In genomic region chr1:14003552-14003951, GRCh38 we compare ENCODE assay signal across 22 cellular contexts.
"Had no signal": no experiment of that assay in that cellular context is flagged by ENCODE, and none has a peak within 500 bp of the region (broad histone marks: within the 10 kb centered on the region; RNA-seq: fewer than 3 reads in every experiment).

No MANE protein-coding gene starts in this region.

- H3K4me1 ChIP-seq: esophagus muscularis mucosa, gastroesophageal sphincter, neural progenitor cell, right atrium auricular region, sigmoid colon, suprapubic skin, tibial artery, upper lobe of right lung, vagina had no signal

- H3K36me3 ChIP-seq: esophagus muscularis mucosa, gastroesophageal sphincter, neural progenitor cell, ovary, right atrium auricular region, sigmoid colon, suprapubic skin, tibial artery, upper lobe of right lung, vagina had no signal

- ATAC-seq: effector memory CD8-positive, alpha-beta T cell; gastroesophageal sphincter; left lobe of liver; mucosa of descending colon; natural killer cell treated with Interleukin-12 subunit alpha and Interleukin-12 subunit beta and Interleukin-15 and Interleukin-18, amount 100 ng/mL, for 72 hours; upper lobe of right lung had no signal

- H3K4me2 ChIP-seq: neural progenitor cell had no signal

- H3K27ac ChIP-seq: epithelial cell of prostate, esophagus muscularis mucosa, gastroesophageal sphincter, neural progenitor cell, ovary, right atrium auricular region, sigmoid colon, suprapubic skin, tibial artery, upper lobe of right lung, vagina had no signal

- H3K4me3 ChIP-seq: esophagus muscularis mucosa, gastroesophageal sphincter, mucosa of descending colon, neural progenitor cell, ovary, right atrium auricular region, sigmoid colon, suprapubic skin, tibial artery, upper lobe of right lung, vagina had no signal

- H3K27me3 ChIP-seq: esophagus muscularis mucosa, gastroesophageal sphincter, neural progenitor cell, ovary, right atrium auricular region, sigmoid colon, suprapubic skin, tibial artery, upper lobe of right lung, vagina had no signal

- FAIRE-seq: small intestine had no signal

- H2AFZ ChIP-seq: neural progenitor cell had no signal

- H3K9me3 ChIP-seq: ovary, suprapubic skin, upper lobe of right lung, vagina had no signal

- DNase-seq: effector memory CD8-positive, alpha-beta T cell; glutamatergic neuron; islet precursor cell; mammary epithelial cell; mucosa of descending colon; nucleus accumbens; ovary; sigmoid colon; small intestine; stimulated activated CD4-positive, alpha-beta T cell treated with anti-CD3 and anti-CD28 coated beads, Interleukin-12 subunit alpha, Interleukin-12 subunit beta, amount 100 ng/mL, for 4 hours; stimulated activated naive CD4-positive, alpha-beta T cell treated with Interleukin-2 at 50 U/mL for 16 hours; tibial artery; upper lobe of right lung had no signal

- H3K9ac ChIP-seq: neural progenitor cell had no signal
